In the genomic region with DNA sequence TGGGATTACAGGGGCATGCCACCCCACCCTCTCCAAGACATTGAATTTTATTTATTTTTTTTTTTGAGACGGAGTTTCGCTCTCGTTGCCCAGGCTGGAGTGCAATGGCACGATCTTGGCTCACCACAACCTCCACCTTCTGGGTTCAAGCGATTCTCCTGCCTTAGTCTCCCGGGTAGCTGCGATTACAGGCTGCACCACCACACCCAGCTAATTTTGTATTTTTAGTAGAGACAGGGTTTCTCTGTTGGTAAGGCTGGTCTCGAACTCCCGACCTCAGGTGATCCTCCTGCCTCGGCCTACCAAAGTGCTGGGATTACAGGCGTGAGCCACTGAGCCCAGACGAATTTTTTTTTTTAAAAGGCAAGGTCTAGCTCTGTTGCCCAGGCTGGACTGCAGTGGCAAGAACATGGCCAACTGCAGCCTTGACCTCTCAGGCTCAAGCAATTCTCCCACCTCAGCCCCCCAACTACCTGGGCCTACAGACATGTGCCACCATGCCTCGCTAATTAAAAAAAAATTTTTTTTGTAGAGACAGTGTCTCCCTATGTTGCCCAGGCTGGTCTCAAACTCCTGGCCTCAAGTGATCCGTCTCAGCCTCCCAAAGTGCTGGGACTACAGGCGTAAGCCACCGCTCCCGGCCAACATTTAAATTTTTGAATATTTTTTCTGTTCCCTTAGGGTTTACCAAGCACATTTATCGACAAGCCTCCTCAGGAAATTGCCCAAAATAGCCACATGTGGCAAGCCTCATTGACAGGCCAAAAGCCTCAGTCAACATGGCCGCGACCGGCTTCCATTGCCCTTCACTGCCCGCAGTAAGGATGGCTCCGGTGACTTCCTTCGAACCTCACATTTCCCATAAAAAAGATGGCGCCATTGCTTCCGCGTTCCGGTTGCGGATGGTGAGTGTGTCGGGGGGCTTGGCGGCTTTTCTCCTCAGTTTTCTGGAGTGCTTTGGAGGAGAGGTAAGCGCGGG, we compare ENCODE assay signal across 1 cellular context.
TF ChIP-seq lines count a peak whose summit lies in the region.

TSS of gene SHLD1 (plus strand) at position 890 of the 979 bp plus-strand sequence. CDS start 22,465 bp downstream, outside the sequence.

TF ChIP-seq in H1, 55 proteins besides CTCF, POLR2A, EP300 and RAD21 (continued from another document):
- no peak for TF ChIP-seq USF2 (IDR thresholded peaks at IDR 0.05; ENCODE audit: low read length)
TF ChIP-seq in H1: peak in this region for 14.
